Comparison of ENCODE assay signal across 1 cellular context in genomic region chr6:150857906-150858365, GRCh38.
TF ChIP-seq lines count a peak whose summit lies in the region.

No MANE protein-coding gene starts in this region.

TF ChIP-seq in endothelial cell of umbilical vein, 7 proteins besides CTCF, POLR2A, EP300 and RAD21 (continued from another document):
- no peak for TF ChIP-seq JUN (IDR thresholded peaks at IDR 0.05; ENCODE audit: borderline replicate concordance, insufficient read depth, insufficient read length, low read depth)
- no peak for TF ChIP-seq MYC (IDR thresholded peaks at IDR 0.05; ENCODE audit: low read depth, low read length)
- no peak for TF ChIP-seq POLR2AphosphoS5 (IDR thresholded peaks at IDR 0.05; ENCODE audit: insufficient read depth, low read depth, low read length)
